Comparison of ENCODE assay signal across 11 cellular contexts in the genomic region with DNA sequence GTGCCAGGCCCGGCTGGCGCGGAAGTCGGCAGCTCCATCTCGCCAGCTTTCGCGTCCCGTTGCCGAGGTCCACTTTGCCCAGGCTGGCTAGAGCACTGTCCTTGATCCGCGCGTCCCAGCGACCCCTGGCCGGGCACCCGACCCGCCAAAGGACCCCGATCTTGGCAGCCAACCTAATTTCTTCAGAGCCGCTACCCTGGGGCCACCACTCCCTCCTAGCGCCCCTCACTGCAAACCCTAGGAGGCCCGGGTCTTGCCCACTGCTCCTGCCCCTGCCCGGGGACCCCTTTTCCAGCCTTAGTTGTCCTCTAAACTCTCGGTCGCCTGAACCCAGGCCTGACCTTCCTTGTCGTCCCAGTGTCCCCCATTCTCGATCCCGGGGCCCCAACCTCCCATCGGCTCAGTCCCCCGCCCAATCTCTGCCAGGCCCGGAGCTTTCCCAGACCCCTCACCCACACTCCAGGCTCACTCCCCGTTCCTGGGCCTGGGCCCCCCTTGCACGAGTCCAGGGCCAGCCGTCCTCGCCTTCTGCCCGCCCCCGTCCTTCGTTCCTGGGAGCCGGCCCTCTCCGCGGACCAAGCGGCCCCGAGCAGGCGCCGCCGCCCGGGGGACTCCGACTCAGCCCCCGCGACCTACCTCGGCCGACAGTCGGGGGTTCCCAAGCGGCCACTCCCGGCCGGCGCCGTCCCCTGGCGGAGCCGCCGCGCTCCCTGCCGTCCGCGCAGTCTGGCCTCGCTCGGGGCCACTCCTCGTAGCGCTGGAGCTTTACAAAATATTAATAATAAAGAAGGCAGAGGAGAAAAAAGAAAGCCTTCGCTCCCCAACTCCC. TPM values are rescaled to one million over a fixed set of nuclear protein-coding genes. Genes with fewer than 3 reads are reported as not detected.
DNase-seq lines count a peak whose midpoint lies in the region; FAIRE-seq and TF ChIP-seq lines count a peak whose summit lies in the region.
"Had no signal": no experiment of that assay in that cellular context is flagged by ENCODE, and none has a peak within 500 bp of the region (broad histone marks: within the 10 kb centered on the region; RNA-seq: fewer than 3 reads in every experiment).

No MANE protein-coding gene starts in this region.

- peaks cover 8% of the 10 kb centered on the region for H3K4me1 Mint-ChIP-seq in HFFc6 (ENCODE audit: low read depth)

- H3K36me3 ChIP-seq in esophagus muscularis mucosa (no peaks in the 10 kb centered on the region), prostate gland (no peaks in the 10 kb centered on the region)
- H3K36me3 ChIP-seq: right lobe of liver had no signal

- no peak for TF ChIP-seq POLR2A in esophagus muscularis mucosa (IDR thresholded peaks at IDR 0.05; ENCODE audit: low read depth)
- no peak for TF ChIP-seq POLR2A in prostate gland (IDR thresholded peaks at IDR 0.05)

- H3K9me3 Mint-ChIP-seq in HFFc6: no peaks in the 10 kb centered on the region

- TF ChIP-seq CTCF in D721Med (IDR thresholded peaks at IDR 0.05; ENCODE audit: insufficient read depth, missing control alignments) (no peak), LNCaP clone FGC (IDR thresholded peaks at IDR 0.05; ENCODE audit: control insufficient read depth, extremely low read depth, insufficient read depth) (no peak), esophagus muscularis mucosa (IDR thresholded peaks at IDR 0.05) (no peak), prostate gland (IDR thresholded peaks at IDR 0.05) (no peak), HFFc6 (IDR thresholded peaks at IDR 0.05) (no peak)

- DNase-seq in D721Med (ENCODE audit: insufficient read length, low spot score): peak; percentile 24
- no peak for DNase-seq in LNCaP clone FGC (ENCODE audit: low read depth)
- no peak for DNase-seq in esophagus muscularis mucosa (ENCODE audit: extremely low spot score)
- no peak for DNase-seq in prostate gland (ENCODE audit: low spot score)
- DNase-seq in NCI-H187 treated with DMSO at 0.1 percent for 48 hours (lab: John Stamatoyannopoulos, UW): no peak
- DNase-seq in HFFc6: no peak
- DNase-seq in stimulated activated CD4-positive, alpha-beta T cell treated with anti-CD3 and anti-CD28 coated beads, Interleukin-12 subunit alpha, Interleukin-12 subunit beta, amount 100 ng/mL, for 4 hours: no peak
- no peak for DNase-seq in GDM1 (lab: John Stamatoyannopoulos, UW)
- DNase-seq: activated CD4-positive, CD25-positive, alpha-beta regulatory T cell; NCI-H2107 had no signal

- H3K27me3 Mint-ChIP-seq in HFFc6 (ENCODE audit: insufficient read depth): peaks cover 57% of the 10 kb centered on the region

- peaks cover 34 to 62% (median 55%) of the 10 kb centered on the region in 4 donors for H3K4me1 ChIP-seq in esophagus muscularis mucosa
- peaks cover 3% of the 10 kb centered on the region for H3K4me1 ChIP-seq in prostate gland (replicated peaks)

- TF ChIP-seq EP300 in esophagus muscularis mucosa (IDR thresholded peaks at IDR 0.05): no peak

- no peak overlapping the region for H3K27ac ChIP-seq in esophagus muscularis mucosa (replicated peaks in 1 of 4)
- H3K27ac ChIP-seq in prostate gland: no peak overlapping the region
- H3K27ac ChIP-seq: right lobe of liver had no signal

- H3K4me3 ChIP-seq in LNCaP clone FGC (ENCODE audit: low read depth, low read length): peak overlapping the region; percentile 35
- peak overlapping the region; percentile 40 to 58 (median 48) for H3K4me3 ChIP-seq in esophagus muscularis mucosa
- peak overlapping the region; percentile 11 to 13 for H3K4me3 ChIP-seq in prostate gland
- H3K4me3 ChIP-seq: right lobe of liver had no signal

- intact Hi-C loops in esophagus muscularis mucosa (cut with DNase I): loop anchor here (5.0 kb wide), 1 partner anchor 169 kb away; no protein-coding TSS in a partner anchor
- intact Hi-C loops in prostate gland (cut with DNase I): loop anchor here (10.0 kb wide), 2 partner anchors 108 to 172 kb away; no protein-coding TSS in a partner anchor

- no peak for FAIRE-seq in D721Med (lab: Jason Lieb, UNC)

- H3K9me3 ChIP-seq in esophagus muscularis mucosa (no peaks in the 10 kb centered on the region), prostate gland (no peaks in the 10 kb centered on the region)
- H3K9me3 ChIP-seq: right lobe of liver had no signal

- no peaks in the 10 kb centered on the region for H3K36me3 Mint-ChIP-seq in HFFc6 (ENCODE audit: low read depth)

- WGBS in esophagus muscularis mucosa: under 1% methylated on average over 32 of the region's 68 CpGs
- 3% methylated on average over 60 of the region's 68 CpGs for whole genome bisulfite sequencing in prostate gland

- no peak overlapping the region for H3K4me3 Mint-ChIP-seq in HFFc6

- no peak overlapping the region for H3K27ac Mint-ChIP-seq in HFFc6

- peaks cover 15 to 97% (median 56%) of the 10 kb centered on the region in 4 donors for H3K27me3 ChIP-seq in esophagus muscularis mucosa
- H3K27me3 ChIP-seq in prostate gland (replicated peaks; ENCODE audit: insufficient read depth): peaks cover 40% of the 10 kb centered on the region

RNA-seq across cellular contexts. Expression of a gene that starts 0.7 kb away (rescaled TPM):
- total RNA-seq in esophagus muscularis mucosa: under 1 TPM; under 0.01 to 0.66 (median 0.24) TPM
- 1 to 10 TPM in 1 of 2 donors, under 1 TPM in 1; 0.18 to 2.1 TPM for total RNA-seq in prostate gland
- total RNA-seq in HFFc6 (2021; fragmentation: NEBNext Ultra II Directional; extraction: Animal tissue kit (Norgen Biotek cat#: 25700)): not detected
- total RNA-seq: right lobe of liver had no signal
